18 cellular contexts compared by ENCODE assay signal in genomic region chr19:16084067-16084685, GRCh38. TPM values are rescaled to one million over a fixed set of nuclear protein-coding genes. Genes with fewer than 3 reads are reported as not detected.
DNase-seq lines count a peak whose midpoint lies in the region; ATAC-seq, FAIRE-seq and TF ChIP-seq lines count a peak whose summit lies in the region.
"Had no signal": no experiment of that assay in that cellular context is flagged by ENCODE, and none has a peak within 500 bp of the region (broad histone marks: within the 10 kb centered on the region; RNA-seq: fewer than 3 reads in every experiment).

No MANE protein-coding gene starts in this region.

- peak overlapping the region; percentile 31 to 49 for H3K27ac ChIP-seq in ascending aorta
- peak overlapping the region; percentile 60 for H3K27ac ChIP-seq in upper lobe of right lung
- H3K27ac ChIP-seq: parathyroid adenoma, SJCRH30, suprapubic skin had no signal

- H3K4me1 Mint-ChIP-seq in activated naive CD4-positive, alpha-beta T cell treated with anti-CD3 and anti-CD28 coated beads for 36 hours (ENCODE audit: low read depth), result peaks cover 65% of the 10 kb centered on the region
- H3K4me1 Mint-ChIP-seq in naive B cell, result peaks cover 25 to 65% (median 52%) of the 10 kb centered on the region in 3 donors

- H3K9me3 ChIP-seq in ascending aorta (no peaks in the 10 kb centered on the region), upper lobe of right lung (no peaks in the 10 kb centered on the region)
- H3K9me3 ChIP-seq: SJCRH30, suprapubic skin had no signal

- H3K4me1 ChIP-seq in ascending aorta, result peaks cover 23 to 65% of the 10 kb centered on the region in 2 donors
- H3K4me1 ChIP-seq in upper lobe of right lung, result peaks cover 82% of the 10 kb centered on the region
- H3K4me1 ChIP-seq: parathyroid adenoma had no signal

- CTCF ChIA-PET in activated naive CD4-positive, alpha-beta T cell treated with anti-CD3 and anti-CD28 coated beads for 36 hours (lab: Charles Lee), result interaction anchor here (0.5 to 3.8 kb wide), 5 partner anchors 18 to 299 kb away, joined by 3 to 20 read pairs (median 4); partner anchors contain the start of gene RAB8A

- DNase-seq in activated naive CD4-positive, alpha-beta T cell treated with anti-CD3 and anti-CD28 coated beads, Interleukin-2, amount 50 U/mL, for 72 hours (ENCODE audit: low spot score in 2 of 2), result no peak
- DNase-seq in activated naive CD4-positive, alpha-beta T cell treated with anti-CD3 and anti-CD28 coated beads for 36 hours, result no peak
- DNase-seq in ascending aorta (ENCODE audit: low spot score in 2 of 2) (no peak), naive B cell (no peak), upper lobe of right lung (no peak), RCC 7860 (ENCODE audit: low spot score) (no peak), amygdala (lab: John Stamatoyannopoulos, UW) (no peak)
- DNase-seq: activated B cell treated with CpG ODN at 0.5 μM for 24 hours; activated naive CD4-positive, alpha-beta T cell treated with anti-CD3 and anti-CD28 coated beads, Interleukin-2, amount 50 U/mL, for 16 hours; left ventricle myocardium superior; NCI-H1417 treated with DMSO at 0.1 percent for 48 hours; SJCRH30; stimulated activated CD4-positive, alpha-beta T cell treated with anti-CD3 and anti-CD28 coated beads, Interleukin-4, amount 100 ng/mL, for 4 hours had no signal

- no peak for FAIRE-seq in RCC 7860 (lab: Jason Lieb, UNC)

- TF ChIP-seq CTCF in ascending aorta (IDR thresholded peaks at IDR 0.05) (no peak), upper lobe of right lung (IDR thresholded peaks at IDR 0.05) (no peak)

- H3K27ac Mint-ChIP-seq in activated naive CD4-positive, alpha-beta T cell treated with anti-CD3 and anti-CD28 coated beads, Interleukin-2, amount 50 U/mL, for 72 hours, result peak overlapping the region; percentile 39 to 50
- no peak overlapping the region for H3K27ac Mint-ChIP-seq in activated naive CD4-positive, alpha-beta T cell treated with anti-CD3 and anti-CD28 coated beads for 36 hours
- peak overlapping the region in 4 of 6 donors; percentile 9 to 63 (median 55) for H3K27ac Mint-ChIP-seq in naive B cell

- H3K4me3 Mint-ChIP-seq in activated naive CD4-positive, alpha-beta T cell treated with anti-CD3 and anti-CD28 coated beads for 36 hours, result no peak overlapping the region
- peak overlapping the region in 1 of 8 donors; percentile 76 for H3K4me3 Mint-ChIP-seq in naive B cell
- H3K4me3 Mint-ChIP-seq: activated B cell treated with CpG ODN at 0.5 μM for 24 hours had no signal

- ATAC-seq in activated naive CD4-positive, alpha-beta T cell treated with anti-CD3 and anti-CD28 coated beads, Interleukin-2, amount 50 U/mL, for 72 hours, result no peak
- ATAC-seq in naive B cell (ENCODE audit: low read depth in 2 of 2), result no peak
- ATAC-seq in upper lobe of right lung, result no peak
- no peak for ATAC-seq in HG02798 (IDR thresholded peaks at IDR 0.05; ENCODE audit: poor library complexity, unreplicated experiment)
- ATAC-seq: left ventricle myocardium superior had no signal

- H3K36me3 Mint-ChIP-seq in activated naive CD4-positive, alpha-beta T cell treated with anti-CD3 and anti-CD28 coated beads, Interleukin-2, amount 50 U/mL, for 72 hours, result peaks cover 58 to 73% of the 10 kb centered on the region in 2 donors
- peaks cover 80% of the 10 kb centered on the region for H3K36me3 Mint-ChIP-seq in activated naive CD4-positive, alpha-beta T cell treated with anti-CD3 and anti-CD28 coated beads for 36 hours (ENCODE audit: low read depth)
- H3K36me3 Mint-ChIP-seq in naive B cell, result peaks cover 8 to 12% of the 10 kb centered on the region in 2 donors

- no peaks in the 10 kb centered on the region for H3K27me3 Mint-ChIP-seq in activated naive CD4-positive, alpha-beta T cell treated with anti-CD3 and anti-CD28 coated beads for 36 hours (ENCODE audit: low read depth)
- H3K27me3 Mint-ChIP-seq in naive B cell, result no peaks in the 10 kb centered on the region
- H3K27me3 Mint-ChIP-seq: activated B cell treated with CpG ODN at 0.5 μM for 24 hours had no signal

- intact Hi-C loops in activated naive CD4-positive, alpha-beta T cell treated with anti-CD3 and anti-CD28 coated beads for 36 hours (cut with micrococcal nuclease), result no loop called here
- intact Hi-C loops in ascending aorta (cut with DNase I), result no loop called here
- intact Hi-C loops in upper lobe of right lung (cut with DNase I), result no loop called here

- no peaks in the 10 kb centered on the region for H3K27me3 ChIP-seq in ascending aorta
- H3K27me3 ChIP-seq in upper lobe of right lung, result no peaks in the 10 kb centered on the region
- H3K27me3 ChIP-seq: SJCRH30, suprapubic skin had no signal

- H3K36me3 ChIP-seq in ascending aorta, result peaks cover 89 to 92% of the 10 kb centered on the region in 2 donors
- peaks cover 85% of the 10 kb centered on the region for H3K36me3 ChIP-seq in upper lobe of right lung

- H3K9me3 Mint-ChIP-seq in activated naive CD4-positive, alpha-beta T cell treated with anti-CD3 and anti-CD28 coated beads, Interleukin-2, amount 50 U/mL, for 72 hours, result no peaks in the 10 kb centered on the region
- H3K9me3 Mint-ChIP-seq in activated naive CD4-positive, alpha-beta T cell treated with anti-CD3 and anti-CD28 coated beads for 36 hours, result no peaks in the 10 kb centered on the region
- no peaks in the 10 kb centered on the region for H3K9me3 Mint-ChIP-seq in naive B cell
- H3K9me3 Mint-ChIP-seq: activated B cell treated with CpG ODN at 0.5 μM for 24 hours had no signal

- no peak overlapping the region for H3K4me3 ChIP-seq in ascending aorta
- H3K4me3 ChIP-seq in upper lobe of right lung, result no peak overlapping the region
- H3K4me3 ChIP-seq: SJCRH30, suprapubic skin had no signal

RNA-seq across cellular contexts. Expression of gene TPM4, which starts 7.9 kb away (rescaled TPM):
- 100 to 1,000 TPM; 405 to 411 TPM for total RNA-seq in activated naive CD4-positive, alpha-beta T cell treated with anti-CD3 and anti-CD28 coated beads, Interleukin-2, amount 50 U/mL, for 72 hours
- total RNA-seq in activated naive CD4-positive, alpha-beta T cell treated with anti-CD3 and anti-CD28 coated beads for 36 hours, result 100 to 1,000 TPM; 240 to 254 TPM
- total RNA-seq in ascending aorta (619 TPM), upper lobe of right lung (386 TPM)
- 10 to 100 TPM; 53.6 to 85.7 (median 76.7) TPM for polyA plus RNA-seq in naive B cell (ENCODE audit: low read depth in 6 of 6)

RNA-seq across cellular contexts. Expression of gene RAB8A, which starts 27.5 kb away (rescaled TPM):
- 100 to 1,000 TPM; 125 to 155 TPM for total RNA-seq in activated naive CD4-positive, alpha-beta T cell treated with anti-CD3 and anti-CD28 coated beads, Interleukin-2, amount 50 U/mL, for 72 hours
- total RNA-seq in activated naive CD4-positive, alpha-beta T cell treated with anti-CD3 and anti-CD28 coated beads for 36 hours, result 10 to 100 TPM; 90.5 to 95.2 TPM
- total RNA-seq in ascending aorta, result 35.1 TPM
- 100 to 1,000 TPM in 5 of 6 donors, 10 to 100 TPM in 1; 98.8 to 134 (median 112) TPM for polyA plus RNA-seq in naive B cell (ENCODE audit: low read depth in 6 of 6)
- 101 TPM for total RNA-seq in upper lobe of right lung

RNA-seq across cellular contexts. Expression of gene HSH2D, which starts 59.3 kb away (rescaled TPM):
- total RNA-seq in activated naive CD4-positive, alpha-beta T cell treated with anti-CD3 and anti-CD28 coated beads, Interleukin-2, amount 50 U/mL, for 72 hours, result 10 to 100 TPM; 23.9 to 49.8 TPM
- total RNA-seq in activated naive CD4-positive, alpha-beta T cell treated with anti-CD3 and anti-CD28 coated beads for 36 hours, result 10 to 100 TPM; 18.3 to 20.7 TPM
- total RNA-seq in ascending aorta (not detected), upper lobe of right lung (6.0 TPM)
- polyA plus RNA-seq in naive B cell (ENCODE audit: low read depth in 6 of 6), result 10 to 100 TPM; 25.7 to 53.2 (median 40.1) TPM
- total RNA-seq: G401, glomerular endothelial cell had no signal
